In the genomic region with DNA sequence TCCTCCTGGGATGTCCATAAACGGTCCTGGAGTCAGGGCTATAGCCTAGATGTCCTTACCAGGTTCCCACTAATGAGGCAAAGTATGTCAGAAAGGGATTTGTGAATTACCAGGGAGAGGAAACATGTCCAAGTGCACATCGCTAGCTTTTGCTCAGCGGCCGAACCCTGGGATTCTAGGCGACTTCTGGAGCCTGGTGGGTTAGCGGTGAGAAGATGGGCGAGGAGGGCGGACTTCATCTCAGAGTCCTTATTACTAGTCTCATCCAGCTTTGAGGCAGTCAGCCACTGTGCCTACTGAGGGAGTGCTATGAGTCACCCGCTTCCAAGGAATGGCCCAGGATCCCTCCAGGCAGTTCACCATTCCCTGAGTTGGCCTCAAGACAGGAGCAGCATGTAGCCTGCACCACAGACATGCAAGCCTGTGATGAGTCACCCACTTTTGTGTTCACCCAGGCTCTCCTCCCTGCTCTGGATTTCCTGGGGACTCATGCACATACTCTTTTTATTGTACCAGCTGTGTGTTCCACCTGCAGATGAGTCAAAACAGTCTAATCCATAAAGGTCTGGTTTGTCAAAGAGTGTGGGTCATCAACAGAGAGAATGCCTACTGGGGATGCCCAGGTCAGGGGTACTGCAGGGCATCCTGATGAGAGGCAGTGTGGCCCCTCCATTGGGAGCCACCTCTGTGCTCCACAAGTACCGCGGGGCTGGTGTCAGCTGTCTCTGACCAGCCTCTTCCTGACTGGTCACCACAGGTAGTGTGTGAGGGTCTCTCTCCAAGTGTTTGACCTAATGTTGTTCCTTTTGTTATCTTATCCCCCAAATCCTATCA, we compare ENCODE assay signal across 1 cellular context.
A peak's percentile ranks its signal among the peaks of the same experiment; 100 is the strongest.
TF ChIP-seq lines count a peak whose summit lies in the region.

No MANE protein-coding gene starts in this region.

TF ChIP-seq in HEK293, 187 proteins besides CTCF, POLR2A, EP300 and RAD21 (continued from another document and continues in another):
- TF ChIP-seq, protein P1, sequence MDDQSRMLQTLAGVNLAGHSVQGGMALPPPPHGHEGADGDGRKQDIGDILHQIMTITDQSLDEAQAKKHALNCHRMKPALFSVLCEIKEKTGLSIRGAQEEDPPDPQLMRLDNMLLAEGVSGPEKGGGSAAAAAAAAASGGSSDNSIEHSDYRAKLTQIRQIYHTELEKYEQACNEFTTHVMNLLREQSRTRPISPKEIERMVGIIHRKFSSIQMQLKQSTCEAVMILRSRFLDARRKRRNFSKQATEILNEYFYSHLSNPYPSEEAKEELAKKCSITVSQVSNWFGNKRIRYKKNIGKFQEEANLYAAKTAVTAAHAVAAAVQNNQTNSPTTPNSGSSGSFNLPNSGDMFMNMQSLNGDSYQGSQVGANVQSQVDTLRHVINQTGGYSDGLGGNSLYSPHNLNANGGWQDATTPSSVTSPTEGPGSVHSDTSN (CRISPR knock-in tag; IDR thresholded peaks at IDR 0.05): no peak
- no peak for TF ChIP-seq ZNF596 (tag by site-specific recombination; IDR thresholded peaks at IDR 0.05)
- TF ChIP-seq ZNF621 (tag by site-specific recombination; IDR thresholded peaks at IDR 0.05): no peak
- TF ChIP-seq, protein P2, sequence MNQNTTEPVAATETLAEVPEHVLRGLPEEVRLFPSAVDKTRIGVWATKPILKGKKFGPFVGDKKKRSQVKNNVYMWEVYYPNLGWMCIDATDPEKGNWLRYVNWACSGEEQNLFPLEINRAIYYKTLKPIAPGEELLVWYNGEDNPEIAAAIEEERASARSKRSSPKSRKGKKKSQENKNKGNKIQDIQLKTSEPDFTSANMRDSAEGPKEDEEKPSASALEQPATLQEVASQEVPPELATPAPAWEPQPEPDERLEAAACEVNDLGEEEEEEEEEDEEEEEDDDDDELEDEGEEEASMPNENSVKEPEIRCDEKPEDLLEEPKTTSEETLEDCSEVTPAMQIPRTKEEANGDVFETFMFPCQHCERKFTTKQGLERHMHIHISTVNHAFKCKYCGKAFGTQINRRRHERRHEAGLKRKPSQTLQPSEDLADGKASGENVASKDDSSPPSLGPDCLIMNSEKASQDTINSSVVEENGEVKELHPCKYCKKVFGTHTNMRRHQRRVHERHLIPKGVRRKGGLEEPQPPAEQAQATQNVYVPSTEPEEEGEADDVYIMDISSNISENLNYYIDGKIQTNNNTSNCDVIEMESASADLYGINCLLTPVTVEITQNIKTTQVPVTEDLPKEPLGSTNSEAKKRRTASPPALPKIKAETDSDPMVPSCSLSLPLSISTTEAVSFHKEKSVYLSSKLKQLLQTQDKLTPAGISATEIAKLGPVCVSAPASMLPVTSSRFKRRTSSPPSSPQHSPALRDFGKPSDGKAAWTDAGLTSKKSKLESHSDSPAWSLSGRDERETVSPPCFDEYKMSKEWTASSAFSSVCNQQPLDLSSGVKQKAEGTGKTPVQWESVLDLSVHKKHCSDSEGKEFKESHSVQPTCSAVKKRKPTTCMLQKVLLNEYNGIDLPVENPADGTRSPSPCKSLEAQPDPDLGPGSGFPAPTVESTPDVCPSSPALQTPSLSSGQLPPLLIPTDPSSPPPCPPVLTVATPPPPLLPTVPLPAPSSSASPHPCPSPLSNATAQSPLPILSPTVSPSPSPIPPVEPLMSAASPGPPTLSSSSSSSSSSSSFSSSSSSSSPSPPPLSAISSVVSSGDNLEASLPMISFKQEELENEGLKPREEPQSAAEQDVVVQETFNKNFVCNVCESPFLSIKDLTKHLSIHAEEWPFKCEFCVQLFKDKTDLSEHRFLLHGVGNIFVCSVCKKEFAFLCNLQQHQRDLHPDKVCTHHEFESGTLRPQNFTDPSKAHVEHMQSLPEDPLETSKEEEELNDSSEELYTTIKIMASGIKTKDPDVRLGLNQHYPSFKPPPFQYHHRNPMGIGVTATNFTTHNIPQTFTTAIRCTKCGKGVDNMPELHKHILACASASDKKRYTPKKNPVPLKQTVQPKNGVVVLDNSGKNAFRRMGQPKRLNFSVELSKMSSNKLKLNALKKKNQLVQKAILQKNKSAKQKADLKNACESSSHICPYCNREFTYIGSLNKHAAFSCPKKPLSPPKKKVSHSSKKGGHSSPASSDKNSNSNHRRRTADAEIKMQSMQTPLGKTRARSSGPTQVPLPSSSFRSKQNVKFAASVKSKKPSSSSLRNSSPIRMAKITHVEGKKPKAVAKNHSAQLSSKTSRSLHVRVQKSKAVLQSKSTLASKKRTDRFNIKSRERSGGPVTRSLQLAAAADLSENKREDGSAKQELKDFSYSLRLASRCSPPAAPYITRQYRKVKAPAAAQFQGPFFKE (tag by site-specific recombination; IDR thresholded peaks at IDR 0.05; ENCODE audit: borderline replicate concordance): no peak
- TF ChIP-seq, protein P3, sequence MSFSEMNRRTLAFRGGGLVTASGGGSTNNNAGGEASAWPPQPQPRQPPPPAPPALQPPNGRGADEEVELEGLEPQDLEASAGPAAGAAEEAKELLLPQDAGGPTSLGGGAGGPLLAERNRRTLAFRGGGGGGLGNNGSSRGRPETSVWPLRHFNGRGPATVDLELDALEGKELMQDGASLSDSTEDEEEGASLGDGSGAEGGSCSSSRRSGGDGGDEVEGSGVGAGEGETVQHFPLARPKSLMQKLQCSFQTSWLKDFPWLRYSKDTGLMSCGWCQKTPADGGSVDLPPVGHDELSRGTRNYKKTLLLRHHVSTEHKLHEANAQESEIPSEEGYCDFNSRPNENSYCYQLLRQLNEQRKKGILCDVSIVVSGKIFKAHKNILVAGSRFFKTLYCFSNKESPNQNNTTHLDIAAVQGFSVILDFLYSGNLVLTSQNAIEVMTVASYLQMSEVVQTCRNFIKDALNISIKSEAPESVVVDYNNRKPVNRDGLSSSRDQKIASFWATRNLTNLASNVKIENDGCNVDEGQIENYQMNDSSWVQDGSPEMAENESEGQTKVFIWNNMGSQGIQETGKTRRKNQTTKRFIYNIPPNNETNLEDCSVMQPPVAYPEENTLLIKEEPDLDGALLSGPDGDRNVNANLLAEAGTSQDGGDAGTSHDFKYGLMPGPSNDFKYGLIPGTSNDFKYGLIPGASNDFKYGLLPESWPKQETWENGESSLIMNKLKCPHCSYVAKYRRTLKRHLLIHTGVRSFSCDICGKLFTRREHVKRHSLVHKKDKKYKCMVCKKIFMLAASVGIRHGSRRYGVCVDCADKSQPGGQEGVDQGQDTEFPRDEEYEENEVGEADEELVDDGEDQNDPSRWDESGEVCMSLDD (tag by site-specific recombination; IDR thresholded peaks at IDR 0.05): no peak
- TF ChIP-seq ZNF514 (tag by site-specific recombination; IDR thresholded peaks at IDR 0.05): no peak
- TF ChIP-seq ZNF112 (tag by site-specific recombination; IDR thresholded peaks at IDR 0.05): no peak
- peak; percentile 90 for TF ChIP-seq ZBTB48 (tag by site-specific recombination; IDR thresholded peaks at IDR 0.05)
- peak; percentile 84 for TF ChIP-seq ZNF223 (tag by site-specific recombination; IDR thresholded peaks at IDR 0.05)
- TF ChIP-seq, protein P4, sequence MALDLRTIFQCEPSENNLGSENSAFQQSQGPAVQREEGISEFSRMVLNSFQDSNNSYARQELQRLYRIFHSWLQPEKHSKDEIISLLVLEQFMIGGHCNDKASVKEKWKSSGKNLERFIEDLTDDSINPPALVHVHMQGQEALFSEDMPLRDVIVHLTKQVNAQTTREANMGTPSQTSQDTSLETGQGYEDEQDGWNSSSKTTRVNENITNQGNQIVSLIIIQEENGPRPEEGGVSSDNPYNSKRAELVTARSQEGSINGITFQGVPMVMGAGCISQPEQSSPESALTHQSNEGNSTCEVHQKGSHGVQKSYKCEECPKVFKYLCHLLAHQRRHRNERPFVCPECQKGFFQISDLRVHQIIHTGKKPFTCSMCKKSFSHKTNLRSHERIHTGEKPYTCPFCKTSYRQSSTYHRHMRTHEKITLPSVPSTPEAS (tag by site-specific recombination; IDR thresholded peaks at IDR 0.05): no peak
- no peak for TF ChIP-seq GLI2 (tag by site-specific recombination; IDR thresholded peaks at IDR 0.05; ENCODE audit: borderline replicate concordance, low read depth)
- TF ChIP-seq, protein P5, sequence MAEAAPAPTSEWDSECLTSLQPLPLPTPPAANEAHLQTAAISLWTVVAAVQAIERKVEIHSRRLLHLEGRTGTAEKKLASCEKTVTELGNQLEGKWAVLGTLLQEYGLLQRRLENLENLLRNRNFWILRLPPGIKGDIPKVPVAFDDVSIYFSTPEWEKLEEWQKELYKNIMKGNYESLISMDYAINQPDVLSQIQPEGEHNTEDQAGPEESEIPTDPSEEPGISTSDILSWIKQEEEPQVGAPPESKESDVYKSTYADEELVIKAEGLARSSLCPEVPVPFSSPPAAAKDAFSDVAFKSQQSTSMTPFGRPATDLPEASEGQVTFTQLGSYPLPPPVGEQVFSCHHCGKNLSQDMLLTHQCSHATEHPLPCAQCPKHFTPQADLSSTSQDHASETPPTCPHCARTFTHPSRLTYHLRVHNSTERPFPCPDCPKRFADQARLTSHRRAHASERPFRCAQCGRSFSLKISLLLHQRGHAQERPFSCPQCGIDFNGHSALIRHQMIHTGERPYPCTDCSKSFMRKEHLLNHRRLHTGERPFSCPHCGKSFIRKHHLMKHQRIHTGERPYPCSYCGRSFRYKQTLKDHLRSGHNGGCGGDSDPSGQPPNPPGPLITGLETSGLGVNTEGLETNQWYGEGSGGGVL (tag by site-specific recombination; IDR thresholded peaks at IDR 0.05): peak; percentile 24; the same call in 1 of the 2 replicates
- TF ChIP-seq, protein P6, sequence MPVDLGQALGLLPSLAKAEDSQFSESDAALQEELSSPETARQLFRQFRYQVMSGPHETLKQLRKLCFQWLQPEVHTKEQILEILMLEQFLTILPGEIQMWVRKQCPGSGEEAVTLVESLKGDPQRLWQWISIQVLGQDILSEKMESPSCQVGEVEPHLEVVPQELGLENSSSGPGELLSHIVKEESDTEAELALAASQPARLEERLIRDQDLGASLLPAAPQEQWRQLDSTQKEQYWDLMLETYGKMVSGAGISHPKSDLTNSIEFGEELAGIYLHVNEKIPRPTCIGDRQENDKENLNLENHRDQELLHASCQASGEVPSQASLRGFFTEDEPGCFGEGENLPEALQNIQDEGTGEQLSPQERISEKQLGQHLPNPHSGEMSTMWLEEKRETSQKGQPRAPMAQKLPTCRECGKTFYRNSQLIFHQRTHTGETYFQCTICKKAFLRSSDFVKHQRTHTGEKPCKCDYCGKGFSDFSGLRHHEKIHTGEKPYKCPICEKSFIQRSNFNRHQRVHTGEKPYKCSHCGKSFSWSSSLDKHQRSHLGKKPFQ (tag by site-specific recombination; IDR thresholded peaks at IDR 0.05): no peak
- TF ChIP-seq, protein P7, sequence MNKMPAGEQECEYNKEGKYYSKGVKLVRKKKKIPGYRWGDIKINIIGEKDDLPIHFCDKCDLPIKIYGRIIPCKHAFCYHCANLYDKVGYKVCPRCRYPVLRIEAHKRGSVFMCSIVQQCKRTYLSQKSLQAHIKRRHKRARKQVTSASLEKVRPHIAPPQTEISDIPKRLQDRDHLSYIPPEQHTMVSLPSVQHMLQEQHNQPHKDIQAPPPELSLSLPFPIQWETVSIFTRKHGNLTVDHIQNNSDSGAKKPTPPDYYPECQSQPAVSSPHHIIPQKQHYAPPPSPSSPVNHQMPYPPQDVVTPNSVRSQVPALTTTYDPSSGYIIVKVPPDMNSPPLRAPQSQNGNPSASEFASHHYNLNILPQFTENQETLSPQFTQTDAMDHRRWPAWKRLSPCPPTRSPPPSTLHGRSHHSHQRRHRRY (tag by site-specific recombination; IDR thresholded peaks at IDR 0.05): no peak
- TF ChIP-seq ZNF530 (tag by site-specific recombination; IDR thresholded peaks at IDR 0.05; ENCODE audit: low read depth): no peak
- no peak for TF ChIP-seq ZNF473 (tag by site-specific recombination; IDR thresholded peaks at IDR 0.05)
- TF ChIP-seq ZNF707 (tag by site-specific recombination; IDR thresholded peaks at IDR 0.05): no peak
- TF ChIP-seq ZNF664 (tag by site-specific recombination; IDR thresholded peaks at IDR 0.05): no peak
- no peak for TF ChIP-seq ZNF10 (tag by site-specific recombination; IDR thresholded peaks at IDR 0.05)
- peak; percentile 25; the same call in 1 of the 2 replicates for TF ChIP-seq GLIS1 (tag by site-specific recombination; IDR thresholded peaks at IDR 0.05)
- no peak for TF ChIP-seq TRIM28 (IDR thresholded peaks at IDR 0.05; ENCODE audit: borderline replicate concordance, low read length)
- TF ChIP-seq KLF8 (tag by site-specific recombination; IDR thresholded peaks at IDR 0.05): no peak; the same call in 1 of the 2 replicates
- TF ChIP-seq, protein P8, sequence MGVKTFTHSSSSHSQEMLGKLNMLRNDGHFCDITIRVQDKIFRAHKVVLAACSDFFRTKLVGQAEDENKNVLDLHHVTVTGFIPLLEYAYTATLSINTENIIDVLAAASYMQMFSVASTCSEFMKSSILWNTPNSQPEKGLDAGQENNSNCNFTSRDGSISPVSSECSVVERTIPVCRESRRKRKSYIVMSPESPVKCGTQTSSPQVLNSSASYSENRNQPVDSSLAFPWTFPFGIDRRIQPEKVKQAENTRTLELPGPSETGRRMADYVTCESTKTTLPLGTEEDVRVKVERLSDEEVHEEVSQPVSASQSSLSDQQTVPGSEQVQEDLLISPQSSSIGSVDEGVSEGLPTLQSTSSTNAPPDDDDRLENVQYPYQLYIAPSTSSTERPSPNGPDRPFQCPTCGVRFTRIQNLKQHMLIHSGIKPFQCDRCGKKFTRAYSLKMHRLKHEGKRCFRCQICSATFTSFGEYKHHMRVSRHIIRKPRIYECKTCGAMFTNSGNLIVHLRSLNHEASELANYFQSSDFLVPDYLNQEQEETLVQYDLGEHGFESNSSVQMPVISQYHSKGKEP (tag by site-specific recombination; IDR thresholded peaks at IDR 0.05): peak; percentile 57
- no peak for TF ChIP-seq ZNF416 (tag by site-specific recombination; IDR thresholded peaks at IDR 0.05)
- TF ChIP-seq SETDB1 (IDR thresholded peaks at IDR 0.05; ENCODE audit: insufficient read length, low read length): no peak
- TF ChIP-seq ZNF843 (tag by site-specific recombination; IDR thresholded peaks at IDR 0.05): no peak
- no peak for TF ChIP-seq ZSCAN16 (tag by site-specific recombination; IDR thresholded peaks at IDR 0.05)
- peak; percentile 35; the same call in 1 of the 2 replicates for TF ChIP-seq ZBTB21 (tag by site-specific recombination; IDR thresholded peaks at IDR 0.05)
- no peak for TF ChIP-seq ZFP41 (tag by site-specific recombination; IDR thresholded peaks at IDR 0.05; ENCODE audit: borderline replicate concordance)
- no peak for TF ChIP-seq ZNF404 (tag by site-specific recombination; IDR thresholded peaks at IDR 0.05)
- peak; percentile 55; the same call in 1 of the 2 replicates for TF ChIP-seq ZEB2 (tag by site-specific recombination; IDR thresholded peaks at IDR 0.05)
- no peak for TF ChIP-seq SP2 (tag by site-specific recombination; IDR thresholded peaks at IDR 0.05)
- no peak for TF ChIP-seq ZNF777 (tag by site-specific recombination; IDR thresholded peaks at IDR 0.05; ENCODE audit: borderline replicate concordance)
- TF ChIP-seq, protein P9, sequence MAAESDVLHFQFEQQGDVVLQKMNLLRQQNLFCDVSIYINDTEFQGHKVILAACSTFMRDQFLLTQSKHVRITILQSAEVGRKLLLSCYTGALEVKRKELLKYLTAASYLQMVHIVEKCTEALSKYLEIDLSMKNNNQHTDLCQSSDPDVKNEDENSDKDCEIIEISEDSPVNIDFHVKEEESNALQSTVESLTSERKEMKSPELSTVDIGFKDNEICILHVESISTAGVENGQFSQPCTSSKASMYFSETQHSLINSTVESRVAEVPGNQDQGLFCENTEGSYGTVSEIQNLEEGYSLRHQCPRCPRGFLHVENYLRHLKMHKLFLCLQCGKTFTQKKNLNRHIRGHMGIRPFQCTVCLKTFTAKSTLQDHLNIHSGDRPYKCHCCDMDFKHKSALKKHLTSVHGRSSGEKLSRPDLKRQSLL (tag by site-specific recombination; IDR thresholded peaks at IDR 0.05): no peak
- no peak for TF ChIP-seq GLIS2 (tag by site-specific recombination; IDR thresholded peaks at IDR 0.05)
